21 cellular contexts compared by ENCODE assay signal in the genomic region with DNA sequence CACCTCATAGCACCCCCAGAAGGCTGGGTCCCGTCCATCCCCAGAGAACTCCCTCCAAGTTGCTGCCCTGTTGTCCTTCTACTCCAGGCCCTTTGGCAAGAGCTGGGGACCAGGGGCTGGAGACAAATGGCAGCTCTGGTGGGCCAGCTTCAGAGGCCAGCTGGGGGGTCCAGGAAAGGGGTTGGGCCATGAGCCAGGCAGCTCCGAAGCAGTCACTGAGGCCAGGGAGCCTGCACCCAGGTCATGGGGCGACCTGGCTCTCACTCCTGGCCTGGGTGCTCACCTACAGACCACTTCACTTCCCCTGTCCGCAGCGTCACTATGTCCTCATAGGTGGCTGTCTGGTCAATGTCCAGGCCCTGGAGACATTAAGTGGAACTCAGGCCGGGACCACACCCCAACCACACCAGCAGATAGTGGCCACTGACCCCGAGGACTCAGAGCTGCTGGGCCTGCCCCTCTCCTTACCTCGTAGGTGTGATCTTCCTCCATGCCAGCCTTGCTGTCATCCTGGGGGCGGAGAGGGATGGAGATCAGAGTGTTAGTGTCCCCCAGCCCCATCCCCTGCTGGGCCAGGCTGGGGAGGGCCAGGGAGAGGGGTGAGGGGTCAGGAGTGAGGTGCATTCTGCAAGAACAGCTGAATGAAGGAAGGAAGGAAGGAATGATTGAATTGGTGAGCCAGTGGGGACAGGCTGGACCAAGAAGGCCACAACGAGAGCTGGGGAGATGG. TPM values are rescaled to one million over a fixed set of nuclear protein-coding genes. Genes with fewer than 3 reads are reported as not detected.
A peak's percentile ranks its signal among the peaks of the same experiment; 100 is the strongest.
DNase-seq lines count a peak whose midpoint lies in the region; ATAC-seq and TF ChIP-seq lines count a peak whose summit lies in the region.
"Had no signal": no experiment of that assay in that cellular context is flagged by ENCODE, and none has a peak within 500 bp of the region (broad histone marks: within the 10 kb centered on the region; RNA-seq: fewer than 3 reads in every experiment).

No MANE protein-coding gene starts in this region.

- ATAC-seq in Right ventricle myocardium inferior (no peak), left ventricle myocardium superior (no peak), activated B cell treated with CpG ODN at 0.5 μM for 24 hours (ENCODE audit: low read depth) (no peak), GM18873 (IDR thresholded peaks at IDR 0.05; ENCODE audit: low FRiP score, unreplicated experiment) (no peak)
- ATAC-seq: left colon; natural killer cell treated with Interleukin-12 subunit alpha and Interleukin-12 subunit beta and Interleukin-15 and Interleukin-18, amount 100 ng/mL, for 72 hours; right lobe of liver had no signal

- H3K9me3 Mint-ChIP-seq in activated B cell treated with CpG ODN at 0.5 μM for 24 hours (no peaks in the 10 kb centered on the region), type B pancreatic cell (no peaks in the 10 kb centered on the region), mesothelial cell of epicardium (no peaks in the 10 kb centered on the region)
- H3K9me3 Mint-ChIP-seq: activated T-helper 2 cell treated with anti-CD3 and anti-CD28 coated beads, Interferon-gamma antibody, Interleukin-2, Interleukin-4, amounts not matched to agents 10 μg/mL and 5 μg/mL and 100 μg/mL, durations not matched to agents 14 hours and 24 hours and 36 hours; natural killer cell treated with Interleukin-12 subunit alpha and Interleukin-12 subunit beta and Interleukin-15 and Interleukin-18, amount 100 ng/mL, for 72 hours had no signal

- H3K27me3 Mint-ChIP-seq in activated B cell treated with CpG ODN at 0.5 μM for 24 hours (no peaks in the 10 kb centered on the region), type B pancreatic cell (no peaks in the 10 kb centered on the region), mesothelial cell of epicardium (ENCODE audit: low read depth) (no peaks in the 10 kb centered on the region)
- H3K27me3 Mint-ChIP-seq: natural killer cell treated with Interleukin-12 subunit alpha and Interleukin-12 subunit beta and Interleukin-15 and Interleukin-18, amount 100 ng/mL, for 72 hours had no signal

- TF ChIP-seq CTCF in activated B cell treated with CpG ODN at 0.5 μM for 24 hours (IDR thresholded peaks at IDR 0.05) = no peak
- no peak for TF ChIP-seq CTCF in type B pancreatic cell (conservative IDR thresholded peaks at IDR 0.05)
- TF ChIP-seq CTCF in mesothelial cell of epicardium (IDR thresholded peaks at IDR 0.05; ENCODE audit: unreplicated experiment) = no peak

- H3K27ac Mint-ChIP-seq in activated B cell treated with CpG ODN at 0.5 μM for 24 hours (peak overlapping the region; percentile 96), type B pancreatic cell (no peak overlapping the region), mesothelial cell of epicardium (no peak overlapping the region)
- H3K27ac Mint-ChIP-seq: activated T-helper 2 cell treated with anti-CD3 and anti-CD28 coated beads, Interferon-gamma antibody, Interleukin-2, Interleukin-4, amounts not matched to agents 10 μg/mL and 5 μg/mL and 100 μg/mL, durations not matched to agents 14 hours and 24 hours and 36 hours; natural killer cell treated with Interleukin-12 subunit alpha and Interleukin-12 subunit beta and Interleukin-15 and Interleukin-18, amount 100 ng/mL, for 72 hours had no signal

- POLR2A ChIA-PET in activated B cell treated with CpG ODN at 0.5 μM for 24 hours (lab: Charles Lee) = interaction anchor here (0.7 to 19.1 kb wide), 8 partner anchors 11 to 217 kb away, joined by 3 to 837 read pairs (median 6); a partner anchor contains a TSS

- peaks cover 46% of the 10 kb centered on the region for H3K36me3 Mint-ChIP-seq in activated B cell treated with CpG ODN at 0.5 μM for 24 hours (ENCODE audit: low read depth)
- no peaks in the 10 kb centered on the region for H3K36me3 Mint-ChIP-seq in type B pancreatic cell
- H3K36me3 Mint-ChIP-seq in mesothelial cell of epicardium = no peaks in the 10 kb centered on the region
- H3K36me3 Mint-ChIP-seq: natural killer cell treated with Interleukin-12 subunit alpha and Interleukin-12 subunit beta and Interleukin-15 and Interleukin-18, amount 100 ng/mL, for 72 hours had no signal

- CTCF ChIA-PET in activated B cell treated with CpG ODN at 0.5 μM for 24 hours (lab: Charles Lee) = interaction anchor here (0.9 to 8.9 kb wide), 4 partner anchors 10 to 96 kb away, joined by 3 to 146 read pairs (median 44); a partner anchor contains a TSS

- intact Hi-C loops in Right ventricle myocardium inferior (cut with DNase I) (no loop called here), left ventricle myocardium superior (cut with micrococcal nuclease) (no loop called here), activated B cell treated with CpG ODN at 0.5 μM for 24 hours (cut with micrococcal nuclease) (no loop called here)

- H3K4me1 Mint-ChIP-seq in activated B cell treated with CpG ODN at 0.5 μM for 24 hours (peaks cover 88% of the 10 kb centered on the region), type B pancreatic cell (ENCODE audit: unreplicated experiment) (no peaks in the 10 kb centered on the region), mesothelial cell of epicardium (no peaks in the 10 kb centered on the region)

- H3K4me3 Mint-ChIP-seq in activated B cell treated with CpG ODN at 0.5 μM for 24 hours (peak overlapping the region; percentile 98), type B pancreatic cell (no peak overlapping the region), mesothelial cell of epicardium (no peak overlapping the region)
- H3K4me3 Mint-ChIP-seq: natural killer cell treated with Interleukin-12 subunit alpha and Interleukin-12 subunit beta and Interleukin-15 and Interleukin-18, amount 100 ng/mL, for 72 hours had no signal

- DNase-seq in Right ventricle myocardium inferior (ENCODE audit: missing footprints) = peak; percentile 21
- no peak for DNase-seq in left ventricle myocardium superior
- no peak for DNase-seq in activated B cell treated with CpG ODN at 0.5 μM for 24 hours
- DNase-seq in type B pancreatic cell (ENCODE audit: extremely low spot score, unreplicated experiment) = no peak
- no peak for DNase-seq in mesothelial cell of epicardium (ENCODE audit: low spot score in 2 of 2, unreplicated experiment in 2 of 2)
- DNase-seq: activated CD4-positive, alpha-beta T cell treated with anti-CD3 and anti-CD28 coated beads, Interleukin-2, amount 50 U/mL, for 1 hour; brain microvascular endothelial cell; DMS53; GOT3; left colon; NCI-H146; NCI-H2171; NCI-H526 treated with DMSO at 0.1 percent for 48 hours; right lobe of liver; stimulated activated CD4-positive, alpha-beta T cell treated with anti-CD3 and anti-CD28 coated beads, Interleukin-15, amount 100 ng/mL, for 24 hours; testis had no signal

RNA-seq across cellular contexts. Expression of a gene that starts 3.0 kb away (rescaled TPM):
- total RNA-seq in Right ventricle myocardium inferior (6.9 TPM), left ventricle myocardium superior (5.7 TPM), activated B cell treated with CpG ODN at 0.5 μM for 24 hours (706 and 757 TPM in 2 replicates), type B pancreatic cell (ENCODE audit: low replicate concordance) (not detected in 2 replicates), mesothelial cell of epicardium (not detected in 3 replicates)

RNA-seq across cellular contexts. Expression of a gene that starts 10.5 kb away (rescaled TPM):
- not detected for total RNA-seq in Right ventricle myocardium inferior
- total RNA-seq in left ventricle myocardium superior = not detected
- 0.27 TPM in 1 of 2 replicates, not detected in the other for total RNA-seq in activated B cell treated with CpG ODN at 0.5 μM for 24 hours
- not detected in 2 replicates for total RNA-seq in type B pancreatic cell (ENCODE audit: low replicate concordance)
- total RNA-seq in mesothelial cell of epicardium = not detected in 3 replicates
- total RNA-seq: activated T-helper 2 cell treated with anti-CD3 and anti-CD28 coated beads, Interferon-gamma antibody, Interleukin-2, Interleukin-4, amounts not matched to agents 10 μg/mL and 5 μg/mL and 100 μg/mL, durations not matched to agents 14 hours and 24 hours and 36 hours; fibroblast of lung; left colon; mesenteric fat pad; natural killer cell treated with Interleukin-12 subunit alpha and Interleukin-12 subunit beta and Interleukin-15 and Interleukin-18, amount 100 ng/mL, for 72 hours; right lobe of liver had no signal

RNA-seq across cellular contexts. Expression of a gene that starts 18.1 kb away (rescaled TPM):
- not detected for total RNA-seq in Right ventricle myocardium inferior
- total RNA-seq in left ventricle myocardium superior = not detected
- not detected in 2 replicates for total RNA-seq in activated B cell treated with CpG ODN at 0.5 μM for 24 hours
- not detected in 2 replicates for total RNA-seq in type B pancreatic cell (ENCODE audit: low replicate concordance)
- total RNA-seq in mesothelial cell of epicardium = not detected in 3 replicates
- total RNA-seq: activated T-helper 2 cell treated with anti-CD3 and anti-CD28 coated beads, Interferon-gamma antibody, Interleukin-2, Interleukin-4, amounts not matched to agents 10 μg/mL and 5 μg/mL and 100 μg/mL, durations not matched to agents 14 hours and 24 hours and 36 hours; fibroblast of lung; left colon; mesenteric fat pad; natural killer cell treated with Interleukin-12 subunit alpha and Interleukin-12 subunit beta and Interleukin-15 and Interleukin-18, amount 100 ng/mL, for 72 hours; right lobe of liver; testis had no signal

RNA-seq across cellular contexts. Expression of a gene that starts 32.8 kb away (rescaled TPM):
- total RNA-seq in Right ventricle myocardium inferior (not detected), left ventricle myocardium superior (not detected), activated B cell treated with CpG ODN at 0.5 μM for 24 hours (not detected in 2 replicates), type B pancreatic cell (ENCODE audit: low replicate concordance) (not detected in 2 replicates), mesothelial cell of epicardium (0.61 TPM in 1 of 3 replicates, not detected in the others)
- total RNA-seq: activated T-helper 2 cell treated with anti-CD3 and anti-CD28 coated beads, Interferon-gamma antibody, Interleukin-2, Interleukin-4, amounts not matched to agents 10 μg/mL and 5 μg/mL and 100 μg/mL, durations not matched to agents 14 hours and 24 hours and 36 hours; fibroblast of lung; left colon; mesenteric fat pad; natural killer cell treated with Interleukin-12 subunit alpha and Interleukin-12 subunit beta and Interleukin-15 and Interleukin-18, amount 100 ng/mL, for 72 hours; right lobe of liver had no signal

RNA-seq across cellular contexts. Expression of a gene that starts 43.6 kb away (rescaled TPM):
- total RNA-seq in Right ventricle myocardium inferior (0.32 TPM), left ventricle myocardium superior (0.32 TPM), activated B cell treated with CpG ODN at 0.5 μM for 24 hours (0.49 and 0.78 TPM in 2 replicates), type B pancreatic cell (ENCODE audit: low replicate concordance) (0.39 TPM in 1 of 2 replicates, not detected in the other), mesothelial cell of epicardium (0.14 to 0.60 TPM (median 0.51 TPM) in 3 replicates)

Comparison
In these comparisons a context has a peak if more than half of its experiments do, and no peak if none do; other contexts are left out.
1. RNA of a gene that starts 3.0 kb away (total RNA-seq): 706 to 757 TPM in activated B cell treated with CpG ODN at 0.5 μM for 24 hours; 6.9 TPM in Right ventricle myocardium inferior (single experiment), 5.7 TPM in left ventricle myocardium superior (single experiment), not detected in type B pancreatic cell and not detected in mesothelial cell of epicardium; every median in the first group is over 10 times any median in the second.